In genomic region chr2:37635359-37636208, GRCh38 we compare ENCODE assay signal across 9 cellular contexts. TPM values are rescaled to one million over a fixed set of nuclear protein-coding genes. Genes with fewer than 3 reads are reported as not detected.
DNase-seq lines count a peak whose midpoint lies in the region; ATAC-seq, FAIRE-seq and TF ChIP-seq lines count a peak whose summit lies in the region.
"Had no signal": no experiment of that assay in that cellular context is flagged by ENCODE, and none has a peak within 500 bp of the region (broad histone marks: within the 10 kb centered on the region; RNA-seq: fewer than 3 reads in every experiment).

No MANE protein-coding gene starts in this region.

- H3K4me3 ChIP-seq in GM12878 = no peak overlapping the region
- no peak overlapping the region for H3K4me3 ChIP-seq in WERI-Rb-1 (ENCODE audit: low read depth, low read length)
- H3K4me3 ChIP-seq: SJSA1 had no signal

- intact Hi-C loops in GM12878 (cut with micrococcal nuclease; ENCODE audit: unreplicated experiment) = loop anchor here (1.0 to 5.0 kb wide), 5 partner anchors 11 to 223 kb away; no protein-coding TSS in a partner anchor
- intact Hi-C loops in posterior vena cava (cut with DNase I) = loop anchor here in 1 of 2 donors (2.0 kb wide), 1 partner anchor 47 kb away; no protein-coding TSS in a partner anchor

- H3K9ac ChIP-seq in GM12878 (ENCODE audit: control insufficient read depth, insufficient read depth, low read length) = peak overlapping the region; percentile 71

- peak overlapping the region; percentile 42 for H3K27ac Mint-ChIP-seq in T-helper 2 cell treated with Interferon-gamma antibody and Interleukin-4, amounts not matched to agents 5 μg/mL and 100 μg/mL, for 36 hours

- no peaks in the 10 kb centered on the region for H3K9me3 Mint-ChIP-seq in T-helper 2 cell treated with Interferon-gamma antibody and Interleukin-4, amounts not matched to agents 5 μg/mL and 100 μg/mL, for 36 hours

- peaks cover 32% of the 10 kb centered on the region for H3K79me2 ChIP-seq in GM12878 (ENCODE audit: control insufficient read depth, insufficient read depth, low read length)

- peak in 1 of 2 experiments; percentile 69; a peak in 2 of 4 replicates for TF ChIP-seq EP300 in GM12878 (IDR thresholded peaks at IDR 0.05; ENCODE audit: borderline replicate concordance in 1 of 2, control insufficient read depth in 1 of 2, low read depth in 2 of 2, low read length in 2 of 2)

- BruUV-seq in GM12878 (replicated peaks; lab: Mats Ljungman, UMichigan) = no TSS peak

- H3K27ac ChIP-seq in GM12878 (ENCODE audit: control insufficient read depth, insufficient read depth) (peak overlapping the region; percentile 91), WERI-Rb-1 (no peak overlapping the region)
- H3K27ac ChIP-seq: SJSA1 had no signal

- SMC1A ChIA-PET in GM12878 (lab: Charles Lee; ENCODE audit: uncharacterized antibody, unreplicated experiment) = interaction anchor here (1.0 to 7.5 kb wide), 13 partner anchors 13 to 239 kb away, joined by 3 to 118 read pairs (median 8); no protein-coding TSS in a partner anchor

- POLR2A ChIA-PET in GM12878 (lab: Charles Lee) = interaction anchor here (0.6 to 6.2 kb wide), 4 partner anchors 12 to 52 kb away, joined by 3 to 62 read pairs (median 5); no protein-coding TSS in a partner anchor

- FAIRE-seq in GM12878 (lab: Jason Lieb, UNC) = peak; percentile 83

- 2% methylated on average over 9 of the region's 9 CpGs for WGBS in GM12878 (ENCODE audit: insufficient coverage, insufficient replicate concordance, low lambda C conversion rate, missing lambda C conversion rate)

- H3K36me3 ChIP-seq in GM12878 (ENCODE audit: control insufficient read depth in 2 of 2, insufficient read depth in 2 of 2, low read length in 1 of 2) = peaks cover 0 to 7% of the 10 kb centered on the region in 2 experiments; a peak in 2 of 4 replicates
- no peaks in the 10 kb centered on the region for H3K36me3 ChIP-seq in WERI-Rb-1

- TF ChIP-seq CTCF in GM12878 (IDR thresholded peaks at IDR 0.05 in 2 of 3, conservative IDR thresholded peaks at IDR 0.05 in 1 of 3; ENCODE audit: control insufficient read depth in 2 of 3, extremely low read depth in 1 of 3, insufficient read depth in 1 of 3, low read depth in 3 of 3, low read length in 3 of 3) (no peak), WERI-Rb-1 (IDR thresholded peaks at IDR 0.05; ENCODE audit: low read depth, low read length) (no peak)

- peak; percentile 14 for TF ChIP-seq POLR2A in GM12878 (IDR thresholded peaks at IDR 0.05; ENCODE audit: low read depth, low read length)

- H3K4me1 Mint-ChIP-seq in T-helper 2 cell treated with Interferon-gamma antibody and Interleukin-4, amounts not matched to agents 5 μg/mL and 100 μg/mL, for 36 hours (ENCODE audit: low read depth) = peaks cover 30% of the 10 kb centered on the region

- peak overlapping the region; percentile 47 for H2AFZ ChIP-seq in GM12878 (ENCODE audit: control insufficient read depth, low read depth, low read length)

- H3K27me3 Mint-ChIP-seq in T-helper 2 cell treated with Interferon-gamma antibody and Interleukin-4, amounts not matched to agents 5 μg/mL and 100 μg/mL, for 36 hours (ENCODE audit: low read depth) = no peaks in the 10 kb centered on the region

- no peaks in the 10 kb centered on the region for H4K20me1 ChIP-seq in GM12878 (ENCODE audit: control insufficient read depth, insufficient read depth)

- in situ Hi-C loops in GM12878 (cut with MboI) = no loop called here

- ATAC-seq in GM18873 (IDR thresholded peaks at IDR 0.05; ENCODE audit: low FRiP score, unreplicated experiment) (peak; percentile 84), HG03045 (IDR thresholded peaks at IDR 0.05; ENCODE audit: unreplicated experiment) (peak; percentile 76), GM12878 (peak; percentile 80)

- peak overlapping the region; percentile 52 for H3K4me2 ChIP-seq in GM12878 (ENCODE audit: control insufficient read depth, insufficient read depth)

- no peaks in the 10 kb centered on the region; the same call in 2 of the 3 replicates for H3K9me3 ChIP-seq in GM12878 (replicated peaks; ENCODE audit: control insufficient read depth, insufficient read depth, low read length)
- no peaks in the 10 kb centered on the region for H3K9me3 ChIP-seq in WERI-Rb-1 (ENCODE audit: severe bottlenecking)
- H3K9me3 ChIP-seq: SJSA1 had no signal

- H3K4me3 Mint-ChIP-seq in T-helper 2 cell treated with Interferon-gamma antibody and Interleukin-4, amounts not matched to agents 5 μg/mL and 100 μg/mL, for 36 hours = peak overlapping the region; percentile 21

- RAD21 ChIA-PET in GM12878 (lab: Charles Lee; ENCODE audit: unreplicated experiment) = interaction anchor here (1.0 to 5.6 kb wide), 14 partner anchors 10 to 216 kb away, joined by 3 to 40 read pairs (median 6); partner anchors contain the start of gene CDC42EP3

- H3K36me3 Mint-ChIP-seq in T-helper 2 cell treated with Interferon-gamma antibody and Interleukin-4, amounts not matched to agents 5 μg/mL and 100 μg/mL, for 36 hours (ENCODE audit: low read depth) = no peaks in the 10 kb centered on the region

- CTCF ChIA-PET in GM12878 (lab: Yijun Ruan, JAX) = interaction anchor here (1.0 to 3.1 kb wide), 8 partner anchors 10 to 242 kb away, joined by 3 to 32 read pairs (median 6); no protein-coding TSS in a partner anchor

- DNase-seq in T-helper 2 cell treated with Interferon-gamma antibody and Interleukin-4, amounts not matched to agents 5 μg/mL and 100 μg/mL, for 36 hours (ENCODE audit: low spot score) = peak; percentile 82
- DNase-seq in GM12878 (ENCODE audit: low read depth, low spot score) = peak; percentile 92
- peak; percentile 64 for DNase-seq in pulmonary artery endothelial cell (ENCODE audit: low read depth, low spot score)
- no peak for DNase-seq in posterior vena cava (ENCODE audit: low spot score)
- no peak for DNase-seq in WERI-Rb-1
- DNase-seq in NK-92 treated with Interleukin-12 subunit alpha and Interleukin-12 subunit beta, amount 100 ng/mL, for 24 hours (lab: John Stamatoyannopoulos, UW) = no peak

- H3K27me3 ChIP-seq in GM12878 (replicated peaks in 1 of 2; ENCODE audit: control insufficient read depth in 2 of 2, insufficient read depth in 2 of 2, low read length in 1 of 2) (no peaks in the 10 kb centered on the region), WERI-Rb-1 (ENCODE audit: insufficient read depth, low read depth, severe bottlenecking) (no peaks in the 10 kb centered on the region)
- H3K27me3 ChIP-seq: SJSA1 had no signal

- peak; percentile 37; the same call in 1 of the 2 replicates for TF ChIP-seq RAD21 in GM12878 (IDR thresholded peaks at IDR 0.05; ENCODE audit: insufficient read depth, low read depth, low read length)

- peaks cover 26% of the 10 kb centered on the region for H3K4me1 ChIP-seq in GM12878 (ENCODE audit: control insufficient read depth, insufficient read depth, low read length)

TF ChIP-seq in GM12878, 131 proteins besides CTCF, POLR2A, EP300 and RAD21 (continues in another document):
- TF ChIP-seq MEF2A (IDR thresholded peaks at IDR 0.05; ENCODE audit: insufficient read depth, low read depth, low read length) (peak; percentile 77), LARP7 (IDR thresholded peaks at IDR 0.05) (no peak), IKZF1 (conservative IDR thresholded peaks at IDR 0.05) (peak; percentile 77), USF1 (IDR thresholded peaks at IDR 0.05; ENCODE audit: borderline replicate concordance, extremely low read length, insufficient read depth, low read depth, low read length) (peak; percentile 22), SPI1 (IDR thresholded peaks at IDR 0.05; ENCODE audit: borderline replicate concordance, insufficient read depth, low read depth, low read length) (peak; percentile 16; the same call in 1 of the 2 replicates), ETV6 (conservative IDR thresholded peaks at IDR 0.05 in 1 of 2, IDR thresholded peaks at IDR 0.05 in 1 of 2; ENCODE audit: borderline replicate concordance in 1 of 2, low read depth in 1 of 2) (peak in 1 of 2 experiments; percentile 97; a peak in 2 of 4 replicates), CBX5 (IDR thresholded peaks at IDR 0.05; ENCODE audit: low read depth) (peak; percentile 40; the same call in 1 of the 2 replicates), NR2C1 (IDR thresholded peaks at IDR 0.05) (no peak), NR2F1 (conservative IDR thresholded peaks at IDR 0.05) (no peak; the same call in 1 of the 2 replicates), YBX1 (IDR thresholded peaks at IDR 0.05) (no peak), SREBF2 (IDR thresholded peaks at IDR 0.05; ENCODE audit: low read length) (no peak), SUZ12 (IDR thresholded peaks at IDR 0.05; ENCODE audit: unreplicated experiment) (no peak), KDM1A (IDR thresholded peaks at IDR 0.05; ENCODE audit: borderline replicate concordance) (no peak), DPF2 (IDR thresholded peaks at IDR 0.05) (peak; percentile 76; the same call in 1 of the 2 replicates)

RNA-seq across cellular contexts. Expression of gene CDC42EP3, which starts 35.9 kb away (rescaled TPM):
- 36.3 and 37.4 TPM in 2 replicates for total RNA-seq in GM12878 (2013; cell fraction: nucleolus; rRNA removed)
- 36.2 and 36.9 TPM in 2 replicates for total RNA-seq in GM12878 (2014; rRNA removed)
- 44.6 and 46.5 TPM in 2 replicates for total RNA-seq in GM12878 (2014; rRNA removed; fragmentation: Illumina TruSeq; extraction: Trizol)
- 63.1 and 67.6 TPM in 2 replicates for total RNA-seq in GM12878 (2021)
- polyA plus RNA-seq in GM12878 (2011; ENCODE audit: low read depth) = 8.8 TPM
- polyA plus RNA-seq in GM12878 (2011; rRNA removed) = 47.3 and 47.4 TPM in 2 replicates
- 51.0 and 62.8 TPM in 2 replicates for polyA plus RNA-seq in GM12878 (2011; cell fraction: cytosol; rRNA removed)
- polyA plus RNA-seq in GM12878 (2011; cell fraction: nucleus; rRNA removed) = 33.6 and 47.7 TPM in 2 replicates
- polyA plus RNA-seq in GM12878 (2012) = 13.6 and 28.5 TPM in 2 replicates
- polyA plus RNA-seq in GM12878 (2014; fragmentation: Illumina TruSeq; extraction: Trizol) = 86.9 and 109 TPM in 2 replicates
- 10 to 100 TPM; 11.8 to 16.1 TPM for polyA plus RNA-seq in GM12878 (2014; fragmentation: Nextera tagmentation; extraction: Ambion mirVana)
- 59.1 and 61.4 TPM in 2 replicates for polyA plus RNA-seq in GM12878 (2014; rRNA removed)
- 10 to 100 TPM; 58.4 to 66.1 TPM for polyA plus RNA-seq in GM12878 (2016; fragmentation: Nextera tagmentation; extraction: Ambion mirVana)
- polyA minus RNA-seq in GM12878 (2011; rRNA and poly(A)+ RNA removed) = 32.6 and 52.1 TPM in 2 replicates
- polyA minus RNA-seq in GM12878 (2011; cell fraction: cytosol; rRNA and poly(A)+ RNA removed) = 18.0 and 24.0 TPM in 2 replicates
- polyA minus RNA-seq in GM12878 (2011; cell fraction: nucleus; rRNA and poly(A)+ RNA removed) = 19.7 and 24.1 TPM in 2 replicates
- 26.1 and 35.3 TPM in 2 replicates for total RNA-seq in pulmonary artery endothelial cell
- 10 to 100 TPM; 74.5 to 95.3 TPM for total RNA-seq in posterior vena cava

Comparison
In these comparisons a context has a peak if more than half of its experiments do, and no peak if none do; other contexts are left out.
1. DNase-seq: peak in T-helper 2 cell treated with Interferon-gamma antibody and Interleukin-4, amounts not matched to agents 5 μg/mL and 100 μg/mL, for 36 hours (single experiment), GM12878 (single experiment) and pulmonary artery endothelial cell (single experiment); none in posterior vena cava (single experiment), WERI-Rb-1 (single experiment) and NK-92 treated with Interleukin-12 subunit alpha and Interleukin-12 subunit beta, amount 100 ng/mL, for 24 hours (single experiment).
2. Peak in every context shown above with its lines, with median percentiles within 50 percentile points of each other: ATAC-seq.